ENCODE assay signal across 26 cellular contexts in genomic region chrX:31224321-31225012, GRCh38.
DNase-seq lines count a peak whose midpoint lies in the region; ATAC-seq, FAIRE-seq and TF ChIP-seq lines count a peak whose summit lies in the region.
"Had no signal": no experiment of that assay in that cellular context is flagged by ENCODE, and none has a peak within 500 bp of the region (broad histone marks: within the 10 kb centered on the region; RNA-seq: fewer than 3 reads in every experiment).

No MANE protein-coding gene starts in this region.

- H3K4me2 ChIP-seq in astrocyte (ENCODE audit: low read length), result peak overlapping the region; percentile 50

- H4K20me1 ChIP-seq in astrocyte (ENCODE audit: insufficient read depth, low read length), result no peaks in the 10 kb centered on the region

- intact Hi-C loops in MCF 10A (cut with micrococcal nuclease), result no loop called here
- intact Hi-C loops in breast epithelium (cut with DNase I; ENCODE audit: low total_unique reads), result no loop called here

- no peak overlapping the region for H3K27ac ChIP-seq in breast epithelium
- peak overlapping the region; percentile 60 for H3K27ac ChIP-seq in astrocyte (ENCODE audit: low read depth, low read length)
- H3K27ac ChIP-seq in foreskin keratinocyte, result peak overlapping the region; percentile 89
- H3K27ac ChIP-seq: upper lobe of right lung had no signal

- H3K4me1 ChIP-seq in breast epithelium, result no peaks in the 10 kb centered on the region
- peaks cover 13% of the 10 kb centered on the region for H3K4me1 ChIP-seq in astrocyte (ENCODE audit: insufficient read depth, low read length)
- H3K4me1 ChIP-seq in foreskin keratinocyte, result peaks cover 19% of the 10 kb centered on the region

- peak; percentile 50 for FAIRE-seq in astrocyte (lab: Jason Lieb, UNC)
- FAIRE-seq: A204.1, G401.6 had no signal

- peaks cover 0 to 14% of the 10 kb centered on the region in 2 donors for H3K27me3 ChIP-seq in breast epithelium
- no peaks in the 10 kb centered on the region for H3K27me3 ChIP-seq in astrocyte (ENCODE audit: insufficient read depth, low read length)
- no peaks in the 10 kb centered on the region for H3K27me3 ChIP-seq in foreskin keratinocyte
- H3K27me3 ChIP-seq: upper lobe of right lung had no signal

- H3K36me3 Mint-ChIP-seq in MCF 10A (ENCODE audit: insufficient read depth, unreplicated experiment) (no peaks in the 10 kb centered on the region), astrocyte (ENCODE audit: low read depth, unreplicated experiment) (no peaks in the 10 kb centered on the region)

- CTCF ChIA-PET in MCF 10A (lab: Yijun Ruan, JAX), result interaction anchor here (0.9 to 2.6 kb wide), 4 partner anchors 11 to 186 kb away, joined by 3 to 20 read pairs (median 6); no protein-coding TSS in a partner anchor

- peak; percentile 3 for ATAC-seq in foreskin keratinocyte
- ATAC-seq in GM18868 (IDR thresholded peaks at IDR 0.05; ENCODE audit: unreplicated experiment), result no peak
- ATAC-seq in GM19023 (IDR thresholded peaks at IDR 0.05; ENCODE audit: unreplicated experiment), result no peak
- ATAC-seq: activated CD8-positive, alpha-beta T cell treated with anti-CD3 and anti-CD28 coated beads, Interleukin-2, amount 10 ng/mL, durations not matched to agents 7 days and 5 days; upper lobe of right lung had no signal

- H3K79me2 ChIP-seq in astrocyte (ENCODE audit: insufficient read depth, low read length), result no peaks in the 10 kb centered on the region

- H3K4me3 ChIP-seq in breast epithelium (no peak overlapping the region), astrocyte (ENCODE audit: insufficient read depth, low read depth, low read length) (no peak overlapping the region)
- H3K4me3 ChIP-seq: upper lobe of right lung had no signal

- DNase-seq in MCF 10A (ENCODE audit: unreplicated experiment) (no peak), breast epithelium (ENCODE audit: low spot score in 2 of 2) (no peak), astrocyte (ENCODE audit: low read depth) (peak; percentile 8), foreskin keratinocyte (no peak), cerebellum (ENCODE audit: low spot score) (no peak), NCI-H69 (lab: John Stamatoyannopoulos, UW) (no peak)
- DNase-seq: activated CD8-positive, alpha-beta T cell treated with anti-CD3 and anti-CD28 coated beads, Interleukin-2, amount 10 ng/mL, durations not matched to agents 7 days and 5 days; activated naive CD4-positive, alpha-beta T cell treated with Interleukin-2 at 50 U/mL for 16 hours; activated T-cell treated with anti-CD3 and anti-CD28 coated beads, Interleukin-2, amount 50 U/mL, for 1 hour; anterior cingulate cortex; C1 segment of cervical spinal cord; cerebellar nuclear complex; effector CD8-positive, alpha-beta T cell; H7; KG1; NCI-H1092 treated with DMSO at 0.1 percent for 48 hours; NCI-H2081; NCI-H446 treated with DMSO at 0.1 percent for 48 hours; RPMI8226; stimulated activated CD4-positive, alpha-beta T cell treated with anti-CD3 and anti-CD28 coated beads, Interleukin-4, amount 100 ng/mL, for 1 hour; T1000; upper lobe of right lung had no signal

- H3K9me3 ChIP-seq in breast epithelium (no peaks in the 10 kb centered on the region), astrocyte (ENCODE audit: insufficient read depth, low read depth, low read length) (no peaks in the 10 kb centered on the region)
- H3K9me3 ChIP-seq: upper lobe of right lung had no signal

- H3K36me3 ChIP-seq in breast epithelium (no peaks in the 10 kb centered on the region), astrocyte (ENCODE audit: insufficient read depth, low read length) (no peaks in the 10 kb centered on the region)
- H3K36me3 ChIP-seq: upper lobe of right lung had no signal

- H3K27me3 Mint-ChIP-seq in MCF 10A (ENCODE audit: insufficient read depth, unreplicated experiment) (peaks cover 11% of the 10 kb centered on the region), astrocyte (ENCODE audit: low read depth, unreplicated experiment) (no peaks in the 10 kb centered on the region)

- no peak overlapping the region for H3K9ac ChIP-seq in astrocyte (ENCODE audit: low read length)

- H3K9me3 Mint-ChIP-seq in MCF 10A (ENCODE audit: unreplicated experiment), result no peaks in the 10 kb centered on the region
- H3K9me3 Mint-ChIP-seq in astrocyte (ENCODE audit: unreplicated experiment), result no peaks in the 10 kb centered on the region

- POLR2A ChIA-PET in MCF 10A (lab: Yijun Ruan, JAX), result interaction anchor here (0.7 to 5.9 kb wide), 7 partner anchors 29 to 108 kb away, joined by 3 to 38 read pairs (median 3); no protein-coding TSS in a partner anchor

- no peak for TF ChIP-seq POLR2A in breast epithelium (IDR thresholded peaks at IDR 0.05)

- H3K4me1 Mint-ChIP-seq in MCF 10A (ENCODE audit: insufficient read depth, unreplicated experiment) (peaks cover 5% of the 10 kb centered on the region), astrocyte (ENCODE audit: low read depth, unreplicated experiment) (peaks cover 19% of the 10 kb centered on the region)

- TF ChIP-seq CTCF in MCF 10A (IDR thresholded peaks at IDR 0.05; ENCODE audit: unreplicated experiment) (no peak), breast epithelium (IDR thresholded peaks at IDR 0.05) (no peak), astrocyte (IDR thresholded peaks at IDR 0.05; ENCODE audit: insufficient read depth, low read depth, low read length) (no peak), foreskin keratinocyte (conservative IDR thresholded peaks at IDR 0.05) (no peak)

- H3K4me3 Mint-ChIP-seq in MCF 10A (ENCODE audit: unreplicated experiment) (peak overlapping the region; percentile 32), astrocyte (ENCODE audit: unreplicated experiment) (no peak overlapping the region)
- H3K4me3 Mint-ChIP-seq: activated CD8-positive, alpha-beta T cell treated with anti-CD3 and anti-CD28 coated beads, Interleukin-2, amount 10 ng/mL, durations not matched to agents 7 days and 5 days had no signal

- no TSS peak for BruUV-seq in MCF 10A (replicated peaks; lab: Mats Ljungman, UMichigan)

- H2AFZ ChIP-seq in astrocyte (ENCODE audit: low read depth, low read length), result no peak overlapping the region

- H3K27ac Mint-ChIP-seq in MCF 10A (ENCODE audit: low read depth, unreplicated experiment), result peak overlapping the region; percentile 74
- H3K27ac Mint-ChIP-seq in astrocyte (ENCODE audit: unreplicated experiment), result peak overlapping the region; percentile 91
- H3K27ac Mint-ChIP-seq: activated CD8-positive, alpha-beta T cell treated with anti-CD3 and anti-CD28 coated beads, Interleukin-2, amount 10 ng/mL, durations not matched to agents 7 days and 5 days had no signal

Comparison
In these comparisons a context has a peak if more than half of its experiments do, and no peak if none do; other contexts are left out.
1. H3K27ac ChIP-seq: peak in astrocyte (single experiment) and foreskin keratinocyte (single experiment); none in breast epithelium (0 of 2).